In the genomic region with DNA sequence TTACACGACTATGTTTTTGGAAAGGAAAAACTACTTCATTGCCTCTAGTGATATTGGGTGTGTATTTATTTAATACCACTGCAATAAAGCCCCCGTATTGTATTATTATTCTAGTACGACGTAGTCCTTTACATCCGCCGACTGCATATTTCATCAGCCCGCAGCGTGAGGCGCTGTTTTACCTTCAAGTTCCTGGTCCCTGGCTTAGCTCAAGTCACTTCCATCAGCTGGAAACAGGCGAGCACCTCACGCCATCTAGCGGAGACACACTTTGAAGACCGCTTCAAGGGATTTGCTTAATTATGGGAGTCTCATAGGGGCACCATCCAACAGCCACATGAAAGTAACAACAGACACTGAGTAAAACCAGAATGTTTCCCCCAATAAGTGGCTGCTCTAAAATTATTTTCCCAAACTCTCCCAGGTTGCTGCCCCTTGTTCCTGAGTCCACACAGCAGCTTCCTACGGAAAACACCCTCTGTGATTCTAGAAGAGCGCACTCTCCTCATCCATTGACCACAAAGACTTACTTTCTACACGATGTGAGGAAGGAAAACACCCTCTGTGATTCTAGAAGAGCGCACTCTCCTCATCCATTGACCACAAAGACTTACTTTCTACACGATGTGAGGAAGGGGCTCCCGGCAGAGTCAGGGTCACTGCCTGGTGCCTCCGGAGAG, we compare ENCODE assay signal across 9 cellular contexts. TPM values are rescaled to one million over a fixed set of nuclear protein-coding genes. Genes with fewer than 3 reads are reported as not detected.
DNase-seq lines count a peak whose midpoint lies in the region; ATAC-seq lines count a peak whose summit lies in the region.
"Had no signal": no experiment of that assay in that cellular context is flagged by ENCODE, and none has a peak within 500 bp of the region (broad histone marks: within the 10 kb centered on the region; RNA-seq: fewer than 3 reads in every experiment).

No MANE protein-coding gene starts in this region.

- peaks cover 0 to 8% of the 10 kb centered on the region in 2 experiments for H3K9me3 ChIP-seq in CD4-positive, CD25-positive, alpha-beta regulatory T cell (ENCODE audit: control insufficient read depth in 2 of 2, low read length in 2 of 2)

- peaks cover 7% of the 10 kb centered on the region for H3K27me3 ChIP-seq in CD4-positive, CD25-positive, alpha-beta regulatory T cell (ENCODE audit: control insufficient read depth, insufficient read depth, low read length)

- peaks cover 0 to 26% (median 6%) of the 10 kb centered on the region in 7 donors for H3K9me3 Mint-ChIP-seq in CD4-positive, CD25-positive, alpha-beta regulatory T cell

- no peaks in the 10 kb centered on the region for H3K36me3 ChIP-seq in CD4-positive, CD25-positive, alpha-beta regulatory T cell (ENCODE audit: control insufficient read depth, insufficient read depth, low read length)

- H3K27ac ChIP-seq in CD4-positive, CD25-positive, alpha-beta regulatory T cell (ENCODE audit: insufficient read depth, low read length, poor library complexity, severe bottlenecking) = no peak overlapping the region

- peak; percentile 51 to 91 (median 69) for DNase-seq in CD4-positive, CD25-positive, alpha-beta regulatory T cell
- peak; percentile 4 for DNase-seq in NCI-H510A (lab: John Stamatoyannopoulos, UW)
- DNase-seq in activated CD4-positive, alpha-beta T cell treated with anti-CD3 and anti-CD28 coated beads for 24 hours (ENCODE audit: low read depth in 2 of 2) = peak; percentile 61 to 63
- peak; percentile 93 for DNase-seq in cerebellar cortex (ENCODE audit: low spot score)
- peak; percentile 76 to 81 for DNase-seq in left colon
- DNase-seq in stimulated activated CD4-positive, alpha-beta T cell treated with anti-CD3 and anti-CD28 coated beads, Interleukin-4, amount 100 ng/mL, for 4 hours = peak; percentile 56 to 75

- intact Hi-C loops in left colon (cut with DNase I, micrococcal nuclease) = loop anchor here (2.0 to 10.0 kb wide), 2 partner anchors 163 kb away; no protein-coding TSS in a partner anchor

- H3K4me1 ChIP-seq in CD4-positive, CD25-positive, alpha-beta regulatory T cell (ENCODE audit: control insufficient read depth, insufficient read depth, low read length, poor library complexity, severe bottlenecking) = no peaks in the 10 kb centered on the region

- peaks cover 6% of the 10 kb centered on the region for H3K27me3 Mint-ChIP-seq in CD4-positive, CD25-positive, alpha-beta regulatory T cell

- peak overlapping the region in 1 of 4 donors; percentile 34 for H3K4me3 Mint-ChIP-seq in CD4-positive, CD25-positive, alpha-beta regulatory T cell

- H3K36me3 Mint-ChIP-seq in CD4-positive, CD25-positive, alpha-beta regulatory T cell = peaks cover 3% of the 10 kb centered on the region

- no peak overlapping the region for H3K27ac Mint-ChIP-seq in CD4-positive, CD25-positive, alpha-beta regulatory T cell

- peak; percentile 79 to 86 for ATAC-seq in CD4-positive, CD25-positive, alpha-beta regulatory T cell (ENCODE audit: low read depth in 2 of 2)
- peak; percentile 99 for ATAC-seq in GM19351 (IDR thresholded peaks at IDR 0.05; ENCODE audit: unreplicated experiment)
- peak; percentile 95 for ATAC-seq in HG03439 (IDR thresholded peaks at IDR 0.05; ENCODE audit: unreplicated experiment)
- ATAC-seq in left colon = peak; percentile 89

- H3K4me1 Mint-ChIP-seq in CD4-positive, CD25-positive, alpha-beta regulatory T cell = peaks cover 0 to 10% (median 4%) of the 10 kb centered on the region in 4 donors

- no peak overlapping the region for H3K4me3 ChIP-seq in CD4-positive, CD25-positive, alpha-beta regulatory T cell (ENCODE audit: low read depth, low read length)

RNA-seq across cellular contexts. Expression of a gene that starts 15.7 kb away (rescaled TPM):
- total RNA-seq in CD4-positive, CD25-positive, alpha-beta regulatory T cell = not detected
- not detected for polyA plus RNA-seq in CD4-positive, CD25-positive, alpha-beta regulatory T cell
- not detected for total RNA-seq in left colon
- total RNA-seq: T-helper 2 cell treated with Interferon-gamma antibody and Interleukin-4, amounts not matched to agents 100 ng/mL and 5 ng/mL, for 36 hours had no signal

RNA-seq across cellular contexts. Expression of a gene that starts 20.6 kb away (rescaled TPM):
- total RNA-seq in CD4-positive, CD25-positive, alpha-beta regulatory T cell = not detected
- not detected for polyA plus RNA-seq in CD4-positive, CD25-positive, alpha-beta regulatory T cell
- total RNA-seq in left colon = 10 to 100 TPM in 1 of 2 donors, 1 to 10 TPM in 1; 2.8 to 14.2 TPM
- total RNA-seq: T-helper 2 cell treated with Interferon-gamma antibody and Interleukin-4, amounts not matched to agents 100 ng/mL and 5 ng/mL, for 36 hours had no signal

Comparison
In these comparisons a context has a peak if more than half of its experiments do, and no peak if none do; other contexts are left out.
1. DNase-seq: peak in every context shown above with its lines; median percentile 93 in cerebellar cortex; 78 in left colon; 69 in CD4-positive, CD25-positive, alpha-beta regulatory T cell; 66 in stimulated activated CD4-positive, alpha-beta T cell treated with anti-CD3 and anti-CD28 coated beads, Interleukin-4, amount 100 ng/mL, for 4 hours; 62 in activated CD4-positive, alpha-beta T cell treated with anti-CD3 and anti-CD28 coated beads for 24 hours; 4 in NCI-H510A.